ENCODE assay signal across 21 cellular contexts in genomic region chr3:102083971-102084370, GRCh38.
DNase-seq lines count a peak whose midpoint lies in the region; ATAC-seq and TF ChIP-seq lines count a peak whose summit lies in the region.
"Had no signal": no experiment of that assay in that cellular context is flagged by ENCODE, and none has a peak within 500 bp of the region (broad histone marks: within the 10 kb centered on the region; RNA-seq: fewer than 3 reads in every experiment).

No MANE protein-coding gene starts in this region.

- WGBS in lower leg skin, 2 donors: 47 to 81% methylated on average over 3 of the region's 3 CpGs

- no peak for TF ChIP-seq POLR2A in lower leg skin (IDR thresholded peaks at IDR 0.05)

- H3K36me3 Mint-ChIP-seq in mesothelial cell of epicardium: no peaks in the 10 kb centered on the region
- H3K36me3 Mint-ChIP-seq in stimulated activated effector memory CD8-positive, alpha-beta T cell treated with anti-CD3 and anti-CD28 coated beads, Interleukin-12 subunit alpha, Interleukin-12 subunit beta, amount 100 ng/mL, for 72 hours: no peaks in the 10 kb centered on the region

- H3K27ac Mint-ChIP-seq in mesothelial cell of epicardium: peak overlapping the region; percentile 66
- no peak overlapping the region for H3K27ac Mint-ChIP-seq in stimulated activated effector memory CD8-positive, alpha-beta T cell treated with anti-CD3 and anti-CD28 coated beads, Interleukin-12 subunit alpha, Interleukin-12 subunit beta, amount 100 ng/mL, for 72 hours
- H3K27ac Mint-ChIP-seq: activated naive CD4-positive, alpha-beta T cell treated with anti-CD3 and anti-CD28 coated beads, Interleukin-2, amount 10 ng/mL, durations not matched to agents 7 days and 5 days; activated T-cell treated with anti-CD3 and anti-CD28 coated beads, Interleukin-2, amount 50 U/mL, for 24 hours; CD4-positive, alpha-beta T cell; endodermal cell had no signal

- no peak for TF ChIP-seq CTCF in AG10803 (conservative IDR thresholded peaks at IDR 0.05; ENCODE audit: low read length)
- TF ChIP-seq CTCF in choroid plexus epithelial cell (conservative IDR thresholded peaks at IDR 0.05; ENCODE audit: low read depth, low read length): no peak
- no peak for TF ChIP-seq CTCF in mesothelial cell of epicardium (IDR thresholded peaks at IDR 0.05; ENCODE audit: unreplicated experiment)
- no peak for TF ChIP-seq CTCF in lower leg skin (IDR thresholded peaks at IDR 0.05)

- H3K9me3 Mint-ChIP-seq in mesothelial cell of epicardium: no peaks in the 10 kb centered on the region
- no peaks in the 10 kb centered on the region for H3K9me3 Mint-ChIP-seq in stimulated activated effector memory CD8-positive, alpha-beta T cell treated with anti-CD3 and anti-CD28 coated beads, Interleukin-12 subunit alpha, Interleukin-12 subunit beta, amount 100 ng/mL, for 72 hours
- H3K9me3 Mint-ChIP-seq: endodermal cell, neural crest cell had no signal

- H3K4me3 ChIP-seq in AG10803 (ENCODE audit: low read length) (no peak overlapping the region), choroid plexus epithelial cell (ENCODE audit: low read depth, low read length) (no peak overlapping the region), lower leg skin (ENCODE audit: low read depth, poor library complexity, severe bottlenecking) (no peak overlapping the region)
- H3K4me3 ChIP-seq: heart left ventricle, vagina had no signal

- intact Hi-C loops in lower leg skin (cut with DNase I; ENCODE audit: low total_unique reads): no loop called here

- DNase-seq in AG10803 (ENCODE audit: low read depth) (peak; percentile 48), NCI-H226 (peak; percentile 33), choroid plexus epithelial cell (ENCODE audit: low read depth) (peak; percentile 53), mesothelial cell of epicardium (ENCODE audit: low spot score in 2 of 2, unreplicated experiment in 2 of 2) (no peak), lower leg skin (ENCODE audit: low spot score in 2 of 2) (no peak), NCI-H82 (lab: John Stamatoyannopoulos, UW) (no peak)
- DNase-seq in stimulated activated effector memory CD8-positive, alpha-beta T cell treated with anti-CD3 and anti-CD28 coated beads, Interleukin-12 subunit alpha, Interleukin-12 subunit beta, amount 100 ng/mL, for 72 hours (ENCODE audit: low spot score in 2 of 2): no peak
- DNase-seq: ACHN; activated CD4-positive, CD25-positive, alpha-beta regulatory T cell treated with anti-CD3 and anti-CD28 coated beads, Interleukin-2, amount 50 U/mL, for 72 hours; activated naive CD4-positive, alpha-beta T cell treated with anti-CD3 and anti-CD28 coated beads, Interleukin-2, amount 10 ng/mL, durations not matched to agents 7 days and 5 days; activated T-cell treated with anti-CD3 and anti-CD28 coated beads, Interleukin-2, amount 50 U/mL, for 24 hours; CD4-positive, alpha-beta T cell; DMS 273 treated with DMSO at 0.1 percent for 48 hours; endodermal cell; H7; heart left ventricle; NCI-H146; NCI-H2171 treated with DMSO at 0.1 percent for 48 hours had no signal

- H3K27me3 Mint-ChIP-seq in mesothelial cell of epicardium (ENCODE audit: low read depth): no peaks in the 10 kb centered on the region
- H3K27me3 Mint-ChIP-seq: activated naive CD4-positive, alpha-beta T cell treated with anti-CD3 and anti-CD28 coated beads, Interleukin-2, amount 10 ng/mL, durations not matched to agents 7 days and 5 days; activated T-cell treated with anti-CD3 and anti-CD28 coated beads, Interleukin-2, amount 50 U/mL, for 24 hours; CD4-positive, alpha-beta T cell had no signal

- ATAC-seq in GM19023 (IDR thresholded peaks at IDR 0.05; ENCODE audit: unreplicated experiment): no peak
- no peak for ATAC-seq in stimulated activated effector memory CD8-positive, alpha-beta T cell treated with anti-CD3 and anti-CD28 coated beads, Interleukin-12 subunit alpha, Interleukin-12 subunit beta, amount 100 ng/mL, for 72 hours
- ATAC-seq: heart left ventricle had no signal

- H3K4me3 Mint-ChIP-seq in mesothelial cell of epicardium: peak overlapping the region; percentile 1
- H3K4me3 Mint-ChIP-seq in stimulated activated effector memory CD8-positive, alpha-beta T cell treated with anti-CD3 and anti-CD28 coated beads, Interleukin-12 subunit alpha, Interleukin-12 subunit beta, amount 100 ng/mL, for 72 hours: no peak overlapping the region
- H3K4me3 Mint-ChIP-seq: activated naive CD4-positive, alpha-beta T cell treated with anti-CD3 and anti-CD28 coated beads, Interleukin-2, amount 10 ng/mL, durations not matched to agents 7 days and 5 days; activated T-cell treated with anti-CD3 and anti-CD28 coated beads, Interleukin-2, amount 50 U/mL, for 24 hours; CD4-positive, alpha-beta T cell; endodermal cell; neural crest cell had no signal

- peaks cover 66% of the 10 kb centered on the region for H3K4me1 Mint-ChIP-seq in mesothelial cell of epicardium
- H3K4me1 Mint-ChIP-seq in stimulated activated effector memory CD8-positive, alpha-beta T cell treated with anti-CD3 and anti-CD28 coated beads, Interleukin-12 subunit alpha, Interleukin-12 subunit beta, amount 100 ng/mL, for 72 hours: peaks cover 31% of the 10 kb centered on the region

Comparison
In these comparisons a context has a peak if more than half of its experiments do, and no peak if none do; other contexts are left out.
1. DNase-seq: peak in AG10803 (single experiment), NCI-H226 (single experiment) and choroid plexus epithelial cell (single experiment); none in mesothelial cell of epicardium (0 of 2), lower leg skin (0 of 2), NCI-H82 (single experiment) and stimulated activated effector memory CD8-positive, alpha-beta T cell treated with anti-CD3 and anti-CD28 coated beads, Interleukin-12 subunit alpha, Interleukin-12 subunit beta, amount 100 ng/mL, for 72 hours (0 of 2).